In genomic region chr16:28688327-28688952, GRCh38 we compare ENCODE assay signal across 9 cellular contexts. TPM values are rescaled to one million over a fixed set of nuclear protein-coding genes. Genes with fewer than 3 reads are reported as not detected.
DNase-seq lines count a peak whose midpoint lies in the region; ATAC-seq and TF ChIP-seq lines count a peak whose summit lies in the region.
"Not testable (repeated sequence)": the region's sequence is repeated elsewhere in the genome, so short reads cannot be mapped to it uniquely, and the experiment has no call there.
"Had no signal": no experiment of that assay in that cellular context is flagged by ENCODE, and none has a peak within 500 bp of the region (broad histone marks: within the 10 kb centered on the region; RNA-seq: fewer than 3 reads in every experiment).

No MANE protein-coding gene starts in this region.

- H3K27me3 ChIP-seq in heart left ventricle; aorta (ENCODE audit: control insufficient read depth in 1 of 2, insufficient read depth in 2 of 2, low read length in 1 of 2): not testable (repeated sequence)

- 32 to 89% methylated on average over 1 of the region's 10 CpGs; no CpG with 5 or more reads in 2 of the 4 donors for WGBS in heart left ventricle, 4 donors
- WGBS in aorta, 2 donors: 67% methylated on average over 1 of the region's 10 CpGs; no CpG with 5 or more reads in 1 of the 2 donors

- peak; percentile 2 for DNase-seq in activated gamma-delta T cell treated with Interleukin-2 at 50 U/mL for 16 hours
- DNase-seq in heart left ventricle; naive thymus-derived CD8-positive, alpha-beta T cell; aorta: not testable (repeated sequence)

- not testable (repeated sequence) for H3K27ac Mint-ChIP-seq in naive thymus-derived CD8-positive, alpha-beta T cell

- H3K27me3 Mint-ChIP-seq in naive thymus-derived CD8-positive, alpha-beta T cell: not testable (repeated sequence)

- intact Hi-C loops in heart left ventricle (cut with DNase I); aorta (cut with DNase I): not testable (repeated sequence)

- H3K4me1 Mint-ChIP-seq in naive thymus-derived CD8-positive, alpha-beta T cell: not testable (repeated sequence)

- not testable (repeated sequence) for H3K4me1 ChIP-seq in heart left ventricle; aorta (ENCODE audit: control insufficient read depth in 1 of 2, insufficient read depth in 2 of 2, low read length in 2 of 2)

- not testable (repeated sequence) for TF ChIP-seq CTCF in heart left ventricle (IDR thresholded peaks at IDR 0.05)

- not testable (repeated sequence) for H3K9me3 ChIP-seq in heart left ventricle; aorta (ENCODE audit: control insufficient read depth, low read length)

- H3K27ac ChIP-seq in heart left ventricle; aorta (ENCODE audit: low read depth in 1 of 2, low read length in 2 of 2): not testable (repeated sequence)

- not testable (repeated sequence) for H3K9me3 Mint-ChIP-seq in naive thymus-derived CD8-positive, alpha-beta T cell

- H3K36me3 ChIP-seq in heart left ventricle; aorta (ENCODE audit: control insufficient read depth in 1 of 2, insufficient read depth in 2 of 2, low read length in 1 of 2): not testable (repeated sequence)

- POLR2A ChIA-PET in naive thymus-derived CD8-positive, alpha-beta T cell (lab: Charles Lee): not testable (repeated sequence)

- H3K4me3 ChIP-seq in heart left ventricle; aorta (ENCODE audit: low read length in 2 of 2): not testable (repeated sequence)

- TF ChIP-seq POLR2A in heart left ventricle (IDR thresholded peaks at IDR 0.05): not testable (repeated sequence)

- ATAC-seq in GM19025 (IDR thresholded peaks at IDR 0.05; ENCODE audit: low read depth, unreplicated experiment) (peak; percentile 67), GM21786 (IDR thresholded peaks at IDR 0.05; ENCODE audit: unreplicated experiment) (peak; percentile 65), HG03159 (IDR thresholded peaks at IDR 0.05; ENCODE audit: unreplicated experiment) (peak; percentile 64), SK-N-SH treated with all-trans-retinoic acid at 6 μM for 48 hours (peak; percentile 99), heart left ventricle (peak; percentile 83 to 99 (median 98)), aorta (ENCODE audit: low FRiP score) (peak; percentile 97)
- peak; percentile 96 to 98 for ATAC-seq in naive thymus-derived CD8-positive, alpha-beta T cell

- H3K4me3 Mint-ChIP-seq in naive thymus-derived CD8-positive, alpha-beta T cell: peak overlapping the region in 1 of 10 donors; percentile 52

- not testable (repeated sequence) for H3K36me3 Mint-ChIP-seq in naive thymus-derived CD8-positive, alpha-beta T cell

RNA-seq across cellular contexts. Expression of gene EIF3C, which starts 22.8 kb away (rescaled TPM):
- total RNA-seq in heart left ventricle (100 to 1,000 TPM; 168 to 667 (median 433) TPM), aorta (100 to 1,000 TPM; 338 to 374 TPM)
- polyA plus RNA-seq in heart left ventricle (100 to 1,000 TPM; 467 to 477 TPM), aorta (100 to 1,000 TPM; 246 to 547 TPM)
- total RNA-seq in naive thymus-derived CD8-positive, alpha-beta T cell: 100 to 1,000 TPM; 271 to 279 TPM
- polyA plus RNA-seq in naive thymus-derived CD8-positive, alpha-beta T cell: 100 to 1,000 TPM; 208 to 320 (median 221) TPM

RNA-seq across cellular contexts. Expression of gene NPIPB8, which starts 50.6 kb away (rescaled TPM):
- 1 to 10 TPM in 1 of 9 donors, not detected in 8; 1.0 TPM for total RNA-seq in heart left ventricle
- under 1 TPM in 1 of 2 donors, not detected in 1; 0.10 TPM for polyA plus RNA-seq in heart left ventricle
- 1 to 10 TPM; 4.5 to 5.4 TPM for total RNA-seq in naive thymus-derived CD8-positive, alpha-beta T cell
- polyA plus RNA-seq in naive thymus-derived CD8-positive, alpha-beta T cell: under 1 TPM in 1 of 3 donors, not detected in 2; 0.53 TPM
- total RNA-seq in aorta: 1 to 10 TPM; 2.6 to 8.6 TPM
- not detected for polyA plus RNA-seq in aorta
- polyA plus RNA-seq: mammary epithelial cell had no signal
